Comparison of ENCODE assay signal across 1 cellular context in genomic region chr1:15681346-15682290, GRCh38.
A peak's percentile ranks its signal among the peaks of the same experiment; 100 is the strongest.
TF ChIP-seq lines count a peak whose summit lies in the region.

No MANE protein-coding gene starts in this region.

TF ChIP-seq in K562, 482 proteins besides CTCF, POLR2A, EP300 and RAD21 (continued from another document):
- TF ChIP-seq TBP (optimal IDR thresholded peaks at IDR 0.05; ENCODE audit: low read depth, low read length) (peak; percentile 73), RHOXF2B (CRISPR knock-in tag; conservative IDR thresholded peaks at IDR 0.05) (no peak), ZEB2 (IDR thresholded peaks at IDR 0.05) (peak; percentile 64; the same call in 1 of the 2 replicates), TFAM (CRISPR knock-in tag; conservative IDR thresholded peaks at IDR 0.05) (no peak), SMARCA4 (IDR thresholded peaks at IDR 0.05) (0 out of 2 replicates have a peak, but pooled peaks have one; percentile 38), FOSL1 (tag; conservative IDR thresholded peaks at IDR 0.05) (0 out of 2 replicates have a peak, but pooled peaks have one; percentile 9), POLR3A (IDR thresholded peaks at IDR 0.05; ENCODE audit: borderline replicate concordance, extremely low read depth, insufficient read depth, insufficient read length) (peak; percentile 33), RCOR1 (IDR thresholded peaks at IDR 0.05; ENCODE audit: borderline replicate concordance in 1 of 2, low read depth in 2 of 2, low read length in 2 of 2) (0 out of 4 replicates have a peak, but pooled peaks of 1 of the 2 experiments have one; percentile 12), DPF2 (IDR thresholded peaks at IDR 0.05) (peak; percentile 45; the same call in 1 of the 2 replicates), ZNF668 (CRISPR knock-in tag; IDR thresholded peaks at IDR 0.05) (no peak), CBFA2T3 (IDR thresholded peaks at IDR 0.05) (no peak; the same call in 1 of the 2 replicates), CTBP1 (IDR thresholded peaks at IDR 0.05; ENCODE audit: borderline replicate concordance) (peak; percentile 84), DNMT1 (IDR thresholded peaks at IDR 0.05) (no peak), ETV5 (CRISPR knock-in tag; IDR thresholded peaks at IDR 0.05; ENCODE audit: low read depth) (0 out of 2 replicates have a peak, but pooled peaks have one; percentile 20), TEAD4 (IDR thresholded peaks at IDR 0.05; ENCODE audit: low read length) (peak; percentile 22; the same call in 1 of the 2 replicates), TEAD4 (CRISPR knock-in tag; IDR thresholded peaks at IDR 0.05; ENCODE audit: borderline replicate concordance) (no peak), GABPB1 (CRISPR knock-in tag; IDR thresholded peaks at IDR 0.05) (0 out of 2 replicates have a peak, but pooled peaks have one; percentile 17)
- TF ChIP-seq, protein P1, sequence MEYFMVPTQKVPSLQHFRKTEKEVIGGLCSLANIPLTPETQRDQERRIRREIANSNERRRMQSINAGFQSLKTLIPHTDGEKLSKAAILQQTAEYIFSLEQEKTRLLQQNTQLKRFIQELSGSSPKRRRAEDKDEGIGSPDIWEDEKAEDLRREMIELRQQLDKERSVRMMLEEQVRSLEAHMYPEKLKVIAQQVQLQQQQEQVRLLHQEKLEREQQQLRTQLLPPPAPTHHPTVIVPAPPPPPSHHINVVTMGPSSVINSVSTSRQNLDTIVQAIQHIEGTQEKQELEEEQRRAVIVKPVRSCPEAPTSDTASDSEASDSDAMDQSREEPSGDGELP (CRISPR knock-in tag; IDR thresholded peaks at IDR 0.05; ENCODE audit: borderline replicate concordance): peak; percentile 12; the same call in 1 of the 2 replicates
